In genomic region chr3:184241447-184242296, GRCh38 we compare ENCODE assay signal across 8 cellular contexts. TPM values are rescaled to one million over a fixed set of nuclear protein-coding genes. Genes with fewer than 3 reads are reported as not detected.
A peak's percentile ranks its signal among the peaks of the same experiment; 100 is the strongest.
DNase-seq lines count a peak whose midpoint lies in the region; ATAC-seq, FAIRE-seq and TF ChIP-seq lines count a peak whose summit lies in the region.

No MANE protein-coding gene starts in this region.

- no peak for DNase-seq in BJ (ENCODE audit: low read depth)
- DNase-seq in GM23338 (ENCODE audit: low spot score), result peak; percentile 79
- DNase-seq in activated CD8-positive, alpha-beta T cell treated with anti-CD3 and anti-CD28 coated beads, Interleukin-2, amount 10 ng/mL, durations not matched to agents 7 days and 5 days, result peak; percentile 33
- peak; percentile 86 for DNase-seq in HepG2 (ENCODE audit: low spot score)
- no peak for DNase-seq in SKM-1 (lab: John Stamatoyannopoulos, UW; ENCODE audit: unreplicated experiment)
- DNase-seq in NCI-H1092 (lab: John Stamatoyannopoulos, UW), result no peak

- no peak overlapping the region for H3K4me3 ChIP-seq in BJ (ENCODE audit: low read depth, low read length)
- peak overlapping the region; percentile 62 for H3K4me3 ChIP-seq in GM23338
- H3K4me3 ChIP-seq in HepG2 (replicated peaks in 1 of 3; ENCODE audit: insufficient read depth in 1 of 3, low read depth in 2 of 3, low read length in 3 of 3), result peak overlapping the region in 1 of 3 experiments; percentile 2; a peak in 1 of 6 replicates

- no peaks in the 10 kb centered on the region for H3K9me2 ChIP-seq in GM23338 (ENCODE audit: insufficient read depth)

- no peak overlapping the region for H3K27ac Mint-ChIP-seq in GM23338
- H3K27ac Mint-ChIP-seq in activated CD8-positive, alpha-beta T cell treated with anti-CD3 and anti-CD28 coated beads, Interleukin-2, amount 10 ng/mL, durations not matched to agents 7 days and 5 days, result no peak overlapping the region

- H2AFZ ChIP-seq in GM23338 (no peak overlapping the region), HepG2 (ENCODE audit: low read length) (no peak overlapping the region)

- peaks cover 9% of the 10 kb centered on the region for H3K27me3 Mint-ChIP-seq in GM23338 (ENCODE audit: insufficient read depth, low read depth, poor library complexity)
- no peaks in the 10 kb centered on the region for H3K27me3 Mint-ChIP-seq in activated CD8-positive, alpha-beta T cell treated with anti-CD3 and anti-CD28 coated beads, Interleukin-2, amount 10 ng/mL, durations not matched to agents 7 days and 5 days (ENCODE audit: low read depth)

- in situ Hi-C loops in HepG2 (cut with HindIII; ENCODE audit: extremely low pct_ligation_motif_present, low pct_unique_long_range_greater_than_20kb), result no loop called here

- POLR2A ChIA-PET in BJ (lab: Charles Lee) (interaction anchor here (0.5 kb wide), 1 partner anchor 58 kb away, joined by 3 read pairs; no protein-coding TSS in a partner anchor), HepG2 (lab: Yijun Ruan, JAX) (interaction anchor here (0.7 to 1.4 kb wide), 12 partner anchors 9 to 357 kb away, joined by 3 to 8 read pairs (median 4); partner anchors contain the start of genes EIF2B5, PARL and VWA5B2)
- POLR2A ChIA-PET in activated CD8-positive, alpha-beta T cell treated with anti-CD3 and anti-CD28 coated beads, Interleukin-2, amount 10 ng/mL, durations not matched to agents 7 days and 5 days (lab: Charles Lee), result no interaction called here

- H3K27me3 ChIP-seq in BJ (ENCODE audit: control insufficient read depth, insufficient read depth, low read length), result no peaks in the 10 kb centered on the region; the same call in 1 of the 2 replicates
- H3K27me3 ChIP-seq in GM23338 (ENCODE audit: insufficient read depth), result peaks cover 11% of the 10 kb centered on the region
- H3K27me3 ChIP-seq in HepG2 (ENCODE audit: control insufficient read depth in 1 of 2, insufficient read depth in 2 of 2, low read length in 2 of 2), result peaks cover 0 to 22% of the 10 kb centered on the region in 2 experiments; a peak in 3 of 5 replicates

- TF ChIP-seq RAD21 in HepG2 (CRISPR knock-in tag; IDR thresholded peaks at IDR 0.05), result peak; percentile 99

- H3K4me1 Mint-ChIP-seq in GM23338, result peaks cover 10% of the 10 kb centered on the region
- no peaks in the 10 kb centered on the region for H3K4me1 Mint-ChIP-seq in activated CD8-positive, alpha-beta T cell treated with anti-CD3 and anti-CD28 coated beads, Interleukin-2, amount 10 ng/mL, durations not matched to agents 7 days and 5 days (ENCODE audit: low read depth)

- H3K79me2 ChIP-seq in GM23338 (replicated peaks; ENCODE audit: insufficient read depth), result 0 out of 2 replicates have a peak, but pooled peaks cover 2% of the 10 kb centered on the region
- no peaks in the 10 kb centered on the region for H3K79me2 ChIP-seq in HepG2 (ENCODE audit: insufficient read depth, low read length)

- H3F3A ChIP-seq in GM23338 (replicated peaks; ENCODE audit: low read depth), result no peaks in the 10 kb centered on the region

- peak; percentile 80 for ATAC-seq in GM23338
- ATAC-seq in activated CD8-positive, alpha-beta T cell treated with anti-CD3 and anti-CD28 coated beads, Interleukin-2, amount 10 ng/mL, durations not matched to agents 7 days and 5 days, result peak; percentile 69
- peak; percentile 92 for ATAC-seq in HepG2
- ATAC-seq in GM18873 (IDR thresholded peaks at IDR 0.05; ENCODE audit: low FRiP score, unreplicated experiment), result no peak
- ATAC-seq in HG02981 (IDR thresholded peaks at IDR 0.05; ENCODE audit: unreplicated experiment), result no peak

- H4K20me1 ChIP-seq in GM23338 (replicated peaks; ENCODE audit: insufficient read depth) (peaks cover 16% of the 10 kb centered on the region), HepG2 (ENCODE audit: insufficient read depth, low read length) (peaks cover 4% of the 10 kb centered on the region)

- peak; percentile 79 for FAIRE-seq in HepG2 (lab: Jason Lieb, UNC)

- H3K36me3 Mint-ChIP-seq in GM23338 (ENCODE audit: low read depth), result peaks cover 40% of the 10 kb centered on the region
- H3K36me3 Mint-ChIP-seq in activated CD8-positive, alpha-beta T cell treated with anti-CD3 and anti-CD28 coated beads, Interleukin-2, amount 10 ng/mL, durations not matched to agents 7 days and 5 days (ENCODE audit: low read depth), result peaks cover 21% of the 10 kb centered on the region

- H3K4me1 ChIP-seq in GM23338 (ENCODE audit: insufficient read depth) (no peaks in the 10 kb centered on the region), HepG2 (ENCODE audit: insufficient read depth, low read length) (peaks cover 25% of the 10 kb centered on the region)

- H3K27ac ChIP-seq in GM23338 (ENCODE audit: low read depth) (no peak overlapping the region), HepG2 (ENCODE audit: extremely low read length, insufficient read depth, low read length) (peak overlapping the region; percentile 24)

- no peaks in the 10 kb centered on the region for H3K9me3 Mint-ChIP-seq in GM23338
- no peaks in the 10 kb centered on the region for H3K9me3 Mint-ChIP-seq in activated CD8-positive, alpha-beta T cell treated with anti-CD3 and anti-CD28 coated beads, Interleukin-2, amount 10 ng/mL, durations not matched to agents 7 days and 5 days (ENCODE audit: insufficient read depth)

- intact Hi-C loops in HepG2 (cut with micrococcal nuclease; ENCODE audit: unreplicated experiment), result loop anchor here (1.0 to 10.0 kb wide), 3 partner anchors 96 to 344 kb away; partner anchors contain the start of gene ABCC5

- TF ChIP-seq CTCF in BJ (IDR thresholded peaks at IDR 0.05; ENCODE audit: insufficient read depth, low read depth, low read length) (peak; percentile 53), GM23338 (conservative IDR thresholded peaks at IDR 0.05; ENCODE audit: low read depth in 2 of 2) (peak; percentile 36 to 73; a peak in 3 of 4 replicates), HepG2 (CRISPR knock-in tag; IDR thresholded peaks at IDR 0.05) (peak; percentile 99)

- H3K4me2 ChIP-seq in GM23338 (peak overlapping the region; percentile 84), HepG2 (ENCODE audit: low read depth, low read length) (peak overlapping the region; percentile 48)

- peak overlapping the region; percentile 49 for H3K4me3 Mint-ChIP-seq in GM23338
- H3K4me3 Mint-ChIP-seq in activated CD8-positive, alpha-beta T cell treated with anti-CD3 and anti-CD28 coated beads, Interleukin-2, amount 10 ng/mL, durations not matched to agents 7 days and 5 days, result no peak overlapping the region

- TF ChIP-seq EP300 in HepG2 (IDR thresholded peaks at IDR 0.05; ENCODE audit: low read depth in 2 of 2, low read length in 2 of 2) (peak in 1 of 2 experiments; percentile 70; a peak in 1 of 4 replicates), HepG2 (CRISPR knock-in tag; IDR thresholded peaks at IDR 0.05; ENCODE audit: borderline replicate concordance) (peak; percentile 11; the same call in 1 of the 2 replicates)

- H3K9me3 ChIP-seq in HepG2 (ENCODE audit: low read length), result no peaks in the 10 kb centered on the region

- CTCF ChIA-PET in BJ (lab: Yijun Ruan, JAX) (interaction anchor here (1.2 to 6.4 kb wide), 9 partner anchors 8 to 349 kb away, joined by 3 to 54 read pairs (median 5); partner anchors contain the start of genes ABCC5, CAMK2N2 and VWA5B2), HepG2 (lab: Yijun Ruan, JAX; ENCODE audit: low intra/inter-chr PET ratio, low total read pairs) (interaction anchor here (1.1 to 1.6 kb wide), 3 partner anchors 12 to 202 kb away, joined by 4 to 13 read pairs (median 8); partner anchors contain the start of gene VWA5B2)
- CTCF ChIA-PET in activated CD8-positive, alpha-beta T cell treated with anti-CD3 and anti-CD28 coated beads, Interleukin-2, amount 10 ng/mL, durations not matched to agents 7 days and 5 days (lab: Charles Lee), result no interaction called here

- H3K9ac ChIP-seq in HepG2 (ENCODE audit: insufficient read depth, low read depth, low read length), result no peak overlapping the region

- no peak for TF ChIP-seq POLR2A in HepG2 (IDR thresholded peaks at IDR 0.05; ENCODE audit: insufficient read depth in 1 of 2, low read depth in 2 of 2, low read length in 2 of 2)

- no TSS peak for BruUV-seq in HepG2 (replicated peaks; lab: Mats Ljungman, UMichigan)

- H3K36me3 ChIP-seq in BJ (ENCODE audit: control insufficient read depth, insufficient read depth, low read length), result peaks cover 23% of the 10 kb centered on the region
- peaks cover 3% of the 10 kb centered on the region; the same call in 1 of the 2 replicates for H3K36me3 ChIP-seq in GM23338 (ENCODE audit: insufficient read depth)
- H3K36me3 ChIP-seq in HepG2 (replicated peaks in 1 of 2; ENCODE audit: control insufficient read depth in 1 of 2, insufficient read depth in 2 of 2, low read length in 2 of 2), result peaks cover 16 to 32% of the 10 kb centered on the region in 2 experiments

- 72% methylated on average over 20 of the region's 46 CpGs for WGBS in HepG2 (ENCODE audit: low lambda C conversion rate)

RNA-seq across cellular contexts. Expression of gene ALG3, which starts 7.1 kb away (rescaled TPM):
- polyA plus RNA-seq in BJ (2011; rRNA removed) (51.4 and 68.9 TPM in 2 replicates), GM23338 (2016; fragmentation: Nextera tagmentation; extraction: Ambion mirVana) (76.9 and 87.9 TPM in 2 replicates), HepG2 (2011; rRNA removed) (57.1 and 63.2 TPM in 2 replicates)
- polyA minus RNA-seq in BJ (2011; rRNA and poly(A)+ RNA removed), result 109 and 122 TPM in 2 replicates
- 107 and 109 TPM in 2 replicates for total RNA-seq in GM23338 (2014; rRNA removed; shearing (Covaris generic))
- 10 to 100 TPM; 38.1 to 43.8 TPM for total RNA-seq in activated CD8-positive, alpha-beta T cell treated with anti-CD3 and anti-CD28 coated beads, Interleukin-2, amount 10 ng/mL, durations not matched to agents 7 days and 5 days
- total RNA-seq in HepG2 (2016; rRNA removed; fragmentation: Illumina TruSeq; extraction: Trizol), result 28.8 and 46.6 TPM in 2 replicates
- total RNA-seq in HepG2 (2016; cell fraction: cytosol; rRNA removed; fragmentation: Illumina TruSeq; extraction: Trizol; ENCODE audit: low read depth), result 47.3 and 56.1 TPM in 2 replicates
- total RNA-seq in HepG2 (2016; cell fraction: insoluble cytoplasmic fraction; rRNA removed; fragmentation: Illumina TruSeq; extraction: Trizol), result 27.8 and 43.4 TPM in 2 replicates
- 51.4 and 62.8 TPM in 2 replicates for total RNA-seq in HepG2 (2016; cell fraction: membrane; rRNA removed; fragmentation: Illumina TruSeq; extraction: Trizol)
- total RNA-seq in HepG2 (2016; cell fraction: nucleus; rRNA removed; fragmentation: Illumina TruSeq; extraction: Trizol), result 46.0 and 52.3 TPM in 2 replicates
- 74.6 and 81.8 TPM in 2 replicates for polyA plus RNA-seq in HepG2 (2011; cell fraction: cytosol; rRNA removed)
- 94.7 and 101 TPM in 2 replicates for polyA plus RNA-seq in HepG2 (2011; cell fraction: nucleus; rRNA removed)
- 43.5 and 53.9 TPM in 2 replicates for polyA plus RNA-seq in HepG2 (2012)
- 72.7 and 85.7 TPM in 2 replicates for polyA plus RNA-seq in HepG2 (2016; cell fraction: cytosol; fragmentation: Illumina TruSeq; extraction: Trizol; ENCODE audit: low read depth)
- 39.8 and 50.9 TPM in 2 replicates for polyA plus RNA-seq in HepG2 (2016; cell fraction: insoluble cytoplasmic fraction; fragmentation: Illumina TruSeq; extraction: Trizol; ENCODE audit: low read depth)
- 95.5 and 96.4 TPM in 2 replicates for polyA plus RNA-seq in HepG2 (2016; cell fraction: membrane; fragmentation: Illumina TruSeq; extraction: Trizol; ENCODE audit: low read depth)
- polyA plus RNA-seq in HepG2 (2016; cell fraction: nucleus; fragmentation: Illumina TruSeq; extraction: Trizol; ENCODE audit: insufficient read depth, low read depth), result 113 and 119 TPM in 2 replicates
- 275 and 712 TPM in 2 replicates for polyA minus RNA-seq in HepG2 (2011; rRNA and poly(A)+ RNA removed; ENCODE audit: low replicate concordance)
- polyA minus RNA-seq in HepG2 (2011; cell fraction: cytosol; rRNA and poly(A)+ RNA removed), result 45.2 and 48.1 TPM in 2 replicates
- polyA minus RNA-seq in HepG2 (2011; cell fraction: nucleus; rRNA and poly(A)+ RNA removed), result 80.9 and 81.0 TPM in 2 replicates

RNA-seq across cellular contexts. Expression of gene EEF1AKMT4, which starts 7.8 kb away (rescaled TPM):
- polyA plus RNA-seq in BJ (2011; rRNA removed) (5.6 and 7.3 TPM in 2 replicates), GM23338 (2016; fragmentation: Nextera tagmentation; extraction: Ambion mirVana) (11.2 and 12.9 TPM in 2 replicates), HepG2 (2011; rRNA removed) (14.6 and 15.8 TPM in 2 replicates)
- 3.3 and 6.2 TPM in 2 replicates for polyA minus RNA-seq in BJ (2011; rRNA and poly(A)+ RNA removed)
- total RNA-seq in GM23338 (2014; rRNA removed; shearing (Covaris generic)), result 9.8 and 14.3 TPM in 2 replicates
- 1 to 10 TPM; 4.5 to 4.7 TPM for total RNA-seq in activated CD8-positive, alpha-beta T cell treated with anti-CD3 and anti-CD28 coated beads, Interleukin-2, amount 10 ng/mL, durations not matched to agents 7 days and 5 days
- total RNA-seq in HepG2 (2016; rRNA removed; fragmentation: Illumina TruSeq; extraction: Trizol), result 13.1 and 16.4 TPM in 2 replicates
- total RNA-seq in HepG2 (2016; cell fraction: cytosol; rRNA removed; fragmentation: Illumina TruSeq; extraction: Trizol; ENCODE audit: low read depth), result 3.9 and 4.5 TPM in 2 replicates
- total RNA-seq in HepG2 (2016; cell fraction: insoluble cytoplasmic fraction; rRNA removed; fragmentation: Illumina TruSeq; extraction: Trizol), result 14.7 and 16.4 TPM in 2 replicates
- total RNA-seq in HepG2 (2016; cell fraction: membrane; rRNA removed; fragmentation: Illumina TruSeq; extraction: Trizol), result 7.3 and 8.6 TPM in 2 replicates
- 6.3 and 6.6 TPM in 2 replicates for total RNA-seq in HepG2 (2016; cell fraction: nucleus; rRNA removed; fragmentation: Illumina TruSeq; extraction: Trizol)
- 21.1 and 28.9 TPM in 2 replicates for polyA plus RNA-seq in HepG2 (2011; cell fraction: cytosol; rRNA removed)
- polyA plus RNA-seq in HepG2 (2011; cell fraction: nucleus; rRNA removed), result 9.1 and 9.2 TPM in 2 replicates
- 6.5 and 12.4 TPM in 2 replicates for polyA plus RNA-seq in HepG2 (2012)
- polyA plus RNA-seq in HepG2 (2016; cell fraction: cytosol; fragmentation: Illumina TruSeq; extraction: Trizol; ENCODE audit: low read depth), result 4.8 and 4.9 TPM in 2 replicates
- polyA plus RNA-seq in HepG2 (2016; cell fraction: insoluble cytoplasmic fraction; fragmentation: Illumina TruSeq; extraction: Trizol; ENCODE audit: low read depth), result 17.4 and 17.7 TPM in 2 replicates
- 7.4 and 7.6 TPM in 2 replicates for polyA plus RNA-seq in HepG2 (2016; cell fraction: membrane; fragmentation: Illumina TruSeq; extraction: Trizol; ENCODE audit: low read depth)
- polyA plus RNA-seq in HepG2 (2016; cell fraction: nucleus; fragmentation: Illumina TruSeq; extraction: Trizol; ENCODE audit: insufficient read depth, low read depth), result 6.9 and 8.1 TPM in 2 replicates
- polyA minus RNA-seq in HepG2 (2011; rRNA and poly(A)+ RNA removed; ENCODE audit: low replicate concordance), result 33.3 and 107 TPM in 2 replicates
- polyA minus RNA-seq in HepG2 (2011; cell fraction: cytosol; rRNA and poly(A)+ RNA removed), result 4.6 and 4.7 TPM in 2 replicates
- polyA minus RNA-seq in HepG2 (2011; cell fraction: nucleus; rRNA and poly(A)+ RNA removed), result 7.3 and 9.4 TPM in 2 replicates

RNA-seq across cellular contexts. Expression of gene VWA5B2, which starts 12.3 kb away (rescaled TPM):
- polyA plus RNA-seq in BJ (2011; rRNA removed), result not detected in 2 replicates
- polyA minus RNA-seq in BJ (2011; rRNA and poly(A)+ RNA removed), result not detected in 2 replicates
- 0.66 TPM in 1 of 2 replicates, not detected in the other for total RNA-seq in GM23338 (2014; rRNA removed; shearing (Covaris generic))
- polyA plus RNA-seq in GM23338 (2016; fragmentation: Nextera tagmentation; extraction: Ambion mirVana), result not detected in 2 replicates
- total RNA-seq in activated CD8-positive, alpha-beta T cell treated with anti-CD3 and anti-CD28 coated beads, Interleukin-2, amount 10 ng/mL, durations not matched to agents 7 days and 5 days, result not detected
- 0.04 TPM in 1 of 2 replicates, not detected in the other for total RNA-seq in HepG2 (2016; rRNA removed; fragmentation: Illumina TruSeq; extraction: Trizol)
- not detected in 2 replicates for total RNA-seq in HepG2 (2016; cell fraction: cytosol; rRNA removed; fragmentation: Illumina TruSeq; extraction: Trizol; ENCODE audit: low read depth)
- total RNA-seq in HepG2 (2016; cell fraction: insoluble cytoplasmic fraction; rRNA removed; fragmentation: Illumina TruSeq; extraction: Trizol), result 0.06 TPM in 1 of 2 replicates, not detected in the other
- total RNA-seq in HepG2 (2016; cell fraction: membrane; rRNA removed; fragmentation: Illumina TruSeq; extraction: Trizol), result not detected in 2 replicates
- total RNA-seq in HepG2 (2016; cell fraction: nucleus; rRNA removed; fragmentation: Illumina TruSeq; extraction: Trizol), result 0.25 TPM in 1 of 2 replicates, not detected in the other
- 0.03 and 0.04 TPM in 2 replicates for polyA plus RNA-seq in HepG2 (2011; rRNA removed)
- not detected in 2 replicates for polyA plus RNA-seq in HepG2 (2011; cell fraction: cytosol; rRNA removed)
- 0.26 and 0.50 TPM in 2 replicates for polyA plus RNA-seq in HepG2 (2011; cell fraction: nucleus; rRNA removed)
- 0.13 TPM in 1 of 2 replicates, not detected in the other for polyA plus RNA-seq in HepG2 (2012)
- polyA plus RNA-seq in HepG2 (2016; cell fraction: cytosol; fragmentation: Illumina TruSeq; extraction: Trizol; ENCODE audit: low read depth), result not detected in 2 replicates
- polyA plus RNA-seq in HepG2 (2016; cell fraction: insoluble cytoplasmic fraction; fragmentation: Illumina TruSeq; extraction: Trizol; ENCODE audit: low read depth), result 0.07 TPM in 1 of 2 replicates, not detected in the other
- polyA plus RNA-seq in HepG2 (2016; cell fraction: membrane; fragmentation: Illumina TruSeq; extraction: Trizol; ENCODE audit: low read depth), result not detected in 2 replicates
- polyA plus RNA-seq in HepG2 (2016; cell fraction: nucleus; fragmentation: Illumina TruSeq; extraction: Trizol; ENCODE audit: insufficient read depth, low read depth), result 0.18 and 0.64 TPM in 2 replicates
- 0.48 and 0.87 TPM in 2 replicates for polyA minus RNA-seq in HepG2 (2011; rRNA and poly(A)+ RNA removed; ENCODE audit: low replicate concordance)
- not detected in 2 replicates for polyA minus RNA-seq in HepG2 (2011; cell fraction: cytosol; rRNA and poly(A)+ RNA removed)
- polyA minus RNA-seq in HepG2 (2011; cell fraction: nucleus; rRNA and poly(A)+ RNA removed), result not detected in 2 replicates

RNA-seq across cellular contexts. Expression of gene CAMK2N2, which starts 19.7 kb away (rescaled TPM):
- polyA plus RNA-seq in BJ (2011; rRNA removed) (0.17 and 0.28 TPM in 2 replicates), GM23338 (2016; fragmentation: Nextera tagmentation; extraction: Ambion mirVana) (0.32 and 0.63 TPM in 2 replicates), HepG2 (2011; rRNA removed) (0.04 and 0.12 TPM in 2 replicates)
- 0.24 and 0.41 TPM in 2 replicates for polyA minus RNA-seq in BJ (2011; rRNA and poly(A)+ RNA removed)
- 1.3 and 1.5 TPM in 2 replicates for total RNA-seq in GM23338 (2014; rRNA removed; shearing (Covaris generic))
- total RNA-seq in activated CD8-positive, alpha-beta T cell treated with anti-CD3 and anti-CD28 coated beads, Interleukin-2, amount 10 ng/mL, durations not matched to agents 7 days and 5 days, result not detected
- total RNA-seq in HepG2 (2016; rRNA removed; fragmentation: Illumina TruSeq; extraction: Trizol), result 0.27 TPM in 1 of 2 replicates, not detected in the other
- not detected in 2 replicates for total RNA-seq in HepG2 (2016; cell fraction: cytosol; rRNA removed; fragmentation: Illumina TruSeq; extraction: Trizol; ENCODE audit: low read depth)
- total RNA-seq in HepG2 (2016; cell fraction: insoluble cytoplasmic fraction; rRNA removed; fragmentation: Illumina TruSeq; extraction: Trizol), result 0.09 and 0.27 TPM in 2 replicates
- 0.34 and 0.72 TPM in 2 replicates for total RNA-seq in HepG2 (2016; cell fraction: membrane; rRNA removed; fragmentation: Illumina TruSeq; extraction: Trizol)
- total RNA-seq in HepG2 (2016; cell fraction: nucleus; rRNA removed; fragmentation: Illumina TruSeq; extraction: Trizol), result not detected in 2 replicates
- 0.07 and 0.08 TPM in 2 replicates for polyA plus RNA-seq in HepG2 (2011; cell fraction: cytosol; rRNA removed)
- polyA plus RNA-seq in HepG2 (2011; cell fraction: nucleus; rRNA removed), result 0.09 and 0.16 TPM in 2 replicates
- not detected in 2 replicates for polyA plus RNA-seq in HepG2 (2012)
- 0.95 and 1.1 TPM in 2 replicates for polyA plus RNA-seq in HepG2 (2016; cell fraction: cytosol; fragmentation: Illumina TruSeq; extraction: Trizol; ENCODE audit: low read depth)
- not detected in 2 replicates for polyA plus RNA-seq in HepG2 (2016; cell fraction: insoluble cytoplasmic fraction; fragmentation: Illumina TruSeq; extraction: Trizol; ENCODE audit: low read depth)
- 1.00 and 1.2 TPM in 2 replicates for polyA plus RNA-seq in HepG2 (2016; cell fraction: membrane; fragmentation: Illumina TruSeq; extraction: Trizol; ENCODE audit: low read depth)
- 0.46 and 0.47 TPM in 2 replicates for polyA plus RNA-seq in HepG2 (2016; cell fraction: nucleus; fragmentation: Illumina TruSeq; extraction: Trizol; ENCODE audit: insufficient read depth, low read depth)
- polyA minus RNA-seq in HepG2 (2011; rRNA and poly(A)+ RNA removed; ENCODE audit: low replicate concordance), result 7.5 TPM in 1 of 2 replicates, not detected in the other
- polyA minus RNA-seq in HepG2 (2011; cell fraction: cytosol; rRNA and poly(A)+ RNA removed), result 0.44 TPM in 1 of 2 replicates, not detected in the other
- polyA minus RNA-seq in HepG2 (2011; cell fraction: nucleus; rRNA and poly(A)+ RNA removed), result not detected in 2 replicates

RNA-seq across cellular contexts. Expression of gene ECE2, which starts 34.1 kb away (rescaled TPM):
- polyA plus RNA-seq in BJ (2011; rRNA removed) (not detected in 2 replicates), GM23338 (2016; fragmentation: Nextera tagmentation; extraction: Ambion mirVana) (0.48 TPM in 1 of 2 replicates, not detected in the other), HepG2 (2011; rRNA removed) (0.03 TPM in 1 of 2 replicates, not detected in the other)
- not detected in 2 replicates for polyA minus RNA-seq in BJ (2011; rRNA and poly(A)+ RNA removed)
- 0.24 TPM in 1 of 2 replicates, not detected in the other for total RNA-seq in GM23338 (2014; rRNA removed; shearing (Covaris generic))
- not detected for total RNA-seq in activated CD8-positive, alpha-beta T cell treated with anti-CD3 and anti-CD28 coated beads, Interleukin-2, amount 10 ng/mL, durations not matched to agents 7 days and 5 days
- not detected in 2 replicates for total RNA-seq in HepG2 (2016; rRNA removed; fragmentation: Illumina TruSeq; extraction: Trizol)
- not detected in 2 replicates for total RNA-seq in HepG2 (2016; cell fraction: cytosol; rRNA removed; fragmentation: Illumina TruSeq; extraction: Trizol; ENCODE audit: low read depth)
- not detected in 2 replicates for total RNA-seq in HepG2 (2016; cell fraction: insoluble cytoplasmic fraction; rRNA removed; fragmentation: Illumina TruSeq; extraction: Trizol)
- total RNA-seq in HepG2 (2016; cell fraction: membrane; rRNA removed; fragmentation: Illumina TruSeq; extraction: Trizol), result not detected in 2 replicates
- total RNA-seq in HepG2 (2016; cell fraction: nucleus; rRNA removed; fragmentation: Illumina TruSeq; extraction: Trizol), result not detected in 2 replicates
- polyA plus RNA-seq in HepG2 (2011; cell fraction: cytosol; rRNA removed), result not detected in 2 replicates
- 0.10 and 0.16 TPM in 2 replicates for polyA plus RNA-seq in HepG2 (2011; cell fraction: nucleus; rRNA removed)
- polyA plus RNA-seq in HepG2 (2012), result not detected in 2 replicates
- not detected in 2 replicates for polyA plus RNA-seq in HepG2 (2016; cell fraction: cytosol; fragmentation: Illumina TruSeq; extraction: Trizol; ENCODE audit: low read depth)
- polyA plus RNA-seq in HepG2 (2016; cell fraction: insoluble cytoplasmic fraction; fragmentation: Illumina TruSeq; extraction: Trizol; ENCODE audit: low read depth), result not detected in 2 replicates
- polyA plus RNA-seq in HepG2 (2016; cell fraction: membrane; fragmentation: Illumina TruSeq; extraction: Trizol; ENCODE audit: low read depth), result not detected in 2 replicates
- polyA plus RNA-seq in HepG2 (2016; cell fraction: nucleus; fragmentation: Illumina TruSeq; extraction: Trizol; ENCODE audit: insufficient read depth, low read depth), result not detected in 2 replicates
- polyA minus RNA-seq in HepG2 (2011; rRNA and poly(A)+ RNA removed; ENCODE audit: low replicate concordance), result 0.14 TPM in 1 of 2 replicates, not detected in the other
- not detected in 2 replicates for polyA minus RNA-seq in HepG2 (2011; cell fraction: cytosol; rRNA and poly(A)+ RNA removed)
- polyA minus RNA-seq in HepG2 (2011; cell fraction: nucleus; rRNA and poly(A)+ RNA removed), result not detected in 2 replicates

Comparison
In these comparisons a context has a peak if more than half of its experiments do, and no peak if none do; other contexts are left out.
1. DNase-seq: peak in GM23338 (single experiment), activated CD8-positive, alpha-beta T cell treated with anti-CD3 and anti-CD28 coated beads, Interleukin-2, amount 10 ng/mL, durations not matched to agents 7 days and 5 days (single experiment) and HepG2 (single experiment); none in BJ (single experiment), SKM-1 (single experiment) and NCI-H1092 (single experiment).
2. ATAC-seq: peak in GM23338 (single experiment), activated CD8-positive, alpha-beta T cell treated with anti-CD3 and anti-CD28 coated beads, Interleukin-2, amount 10 ng/mL, durations not matched to agents 7 days and 5 days (single experiment) and HepG2 (single experiment); none in GM18873 (single experiment) and HG02981 (single experiment).
3. Peak in every context shown above with its lines, with median percentiles within 50 percentile points of each other: CTCF ChIP-seq.